In genomic region chr2:99728166-99728565, GRCh38 we compare ENCODE assay signal across 23 cellular contexts.
DNase-seq lines count a peak whose midpoint lies in the region; ATAC-seq, FAIRE-seq and TF ChIP-seq lines count a peak whose summit lies in the region.
"Had no signal": no experiment of that assay in that cellular context is flagged by ENCODE, and none has a peak within 500 bp of the region (broad histone marks: within the 10 kb centered on the region; RNA-seq: fewer than 3 reads in every experiment).

No MANE protein-coding gene starts in this region.

- no peaks in the 10 kb centered on the region for H3K79me2 ChIP-seq in GM12878 (ENCODE audit: control insufficient read depth, insufficient read depth, low read length)
- no peaks in the 10 kb centered on the region for H3K79me2 ChIP-seq in PC-3 (ENCODE audit: low read length)
- no peaks in the 10 kb centered on the region for H3K79me2 ChIP-seq in mammary epithelial cell (ENCODE audit: insufficient read depth, low read length)

- H3K9me3 Mint-ChIP-seq in naive B cell, result peaks cover 4 to 14% (median 8%) of the 10 kb centered on the region in 7 donors

- no peaks in the 10 kb centered on the region for H3K9me3 ChIP-seq in GM12878 (replicated peaks; ENCODE audit: control insufficient read depth, insufficient read depth, low read length)
- no peaks in the 10 kb centered on the region for H3K9me3 ChIP-seq in PC-3 (ENCODE audit: low read length)
- no peaks in the 10 kb centered on the region for H3K9me3 ChIP-seq in mammary epithelial cell (replicated peaks; ENCODE audit: insufficient read depth, low read length)
- H3K9me3 ChIP-seq: BE2C had no signal

- no peaks in the 10 kb centered on the region for H3K27me3 Mint-ChIP-seq in naive B cell

- peaks cover 9 to 33% of the 10 kb centered on the region in 2 donors for H3K36me3 Mint-ChIP-seq in naive B cell

- no peak overlapping the region for H3K27ac ChIP-seq in GM12878 (ENCODE audit: control insufficient read depth, insufficient read depth)
- no peak overlapping the region for H3K27ac ChIP-seq in PC-3 (ENCODE audit: low read length)
- no peak overlapping the region for H3K27ac ChIP-seq in mammary epithelial cell (ENCODE audit: insufficient read depth, low read depth, low read length)

- H3K27ac Mint-ChIP-seq in naive B cell, result peak overlapping the region in 4 of 6 donors; percentile 44 to 79 (median 62)

- TF ChIP-seq RAD21 in GM12878 (IDR thresholded peaks at IDR 0.05; ENCODE audit: insufficient read depth, low read depth, low read length), result no peak

- H3K36me3 ChIP-seq in GM12878 (ENCODE audit: control insufficient read depth in 2 of 2, insufficient read depth in 2 of 2, low read length in 1 of 2) (no peaks in the 10 kb centered on the region), PC-3 (ENCODE audit: low read depth, low read length) (no peaks in the 10 kb centered on the region), mammary epithelial cell (ENCODE audit: insufficient read depth, low read length) (no peaks in the 10 kb centered on the region)
- H3K36me3 ChIP-seq: BE2C had no signal

- intact Hi-C loops in GM12878 (cut with micrococcal nuclease; ENCODE audit: unreplicated experiment) (no loop called here), left cardiac atrium (cut with DNase I) (loop anchor here in 1 of 2 donors (10.0 kb wide), 2 partner anchors 163 to 517 kb away; no protein-coding TSS in a partner anchor), PC-3 (cut with micrococcal nuclease) (no loop called here), mammary epithelial cell (cut with micrococcal nuclease) (loop anchor here (10.0 kb wide), 1 partner anchor 537 kb away; no protein-coding TSS in a partner anchor)

- H3F3A ChIP-seq in PC-3 (ENCODE audit: low read length, unreplicated experiment), result no peaks in the 10 kb centered on the region

- POLR2A ChIA-PET in GM12878 (lab: Charles Lee) (no interaction called here), PC-3 (lab: Charles Lee; ENCODE audit: unreplicated experiment) (no interaction called here)

- H3K4me3 ChIP-seq in GM12878 (no peak overlapping the region), PC-3 (ENCODE audit: low read length) (no peak overlapping the region), mammary epithelial cell (replicated peaks in 1 of 3; ENCODE audit: insufficient read depth in 1 of 3, low read depth in 2 of 3, low read length in 3 of 3) (no peak overlapping the region)

- TF ChIP-seq CTCF in GM12878 (IDR thresholded peaks at IDR 0.05 in 2 of 3, conservative IDR thresholded peaks at IDR 0.05 in 1 of 3; ENCODE audit: control insufficient read depth in 2 of 3, extremely low read depth in 1 of 3, insufficient read depth in 1 of 3, low read depth in 3 of 3, low read length in 3 of 3), result no peak
- TF ChIP-seq CTCF in PC-3 (conservative IDR thresholded peaks at IDR 0.05; ENCODE audit: low read depth, low read length), result no peak
- no peak for TF ChIP-seq CTCF in mammary epithelial cell (conservative IDR thresholded peaks at IDR 0.05 in 1 of 2, IDR thresholded peaks at IDR 0.05 in 1 of 2; ENCODE audit: extremely low read depth in 1 of 2, insufficient read depth in 1 of 2, low read depth in 1 of 2, low read length in 2 of 2)

- no peak for TF ChIP-seq POLR2A in GM12878 (IDR thresholded peaks at IDR 0.05; ENCODE audit: low read depth, low read length)

- SMC1A ChIA-PET in GM12878 (lab: Charles Lee; ENCODE audit: uncharacterized antibody, unreplicated experiment), result interaction anchor here (1.2 kb wide), 1 partner anchor 21 kb away, joined by 3 read pairs; no protein-coding TSS in a partner anchor

- 60% methylated on average over 4 of the region's 4 CpGs for WGBS in GM12878 (ENCODE audit: insufficient coverage, insufficient replicate concordance, low lambda C conversion rate, missing lambda C conversion rate)
- WGBS in mammary epithelial cell (ENCODE audit: low coverage, missing lambda C conversion rate), result 85% methylated on average over 3 of the region's 4 CpGs

- H3K27me3 ChIP-seq in GM12878 (replicated peaks in 1 of 2; ENCODE audit: control insufficient read depth in 2 of 2, insufficient read depth in 2 of 2, low read length in 1 of 2) (no peaks in the 10 kb centered on the region), PC-3 (ENCODE audit: low read length) (no peaks in the 10 kb centered on the region), mammary epithelial cell (ENCODE audit: insufficient read depth, low read length) (no peaks in the 10 kb centered on the region)
- H3K27me3 ChIP-seq: BE2C had no signal

- in situ Hi-C loops in GM12878 (cut with MboI), result no loop called here
- in situ Hi-C loops in mammary epithelial cell (cut with MboI; ENCODE audit: low sequenced_read_pairs in 2 of 2), result no loop called here

- DNase-seq in NCI-H82 (lab: John Stamatoyannopoulos, UW) (peak; percentile 7), NCI-H82 treated with DMSO at 0.1 percent for 48 hours (lab: John Stamatoyannopoulos, UW; ENCODE audit: unreplicated experiment) (no peak), GM12878 (ENCODE audit: low read depth, low spot score) (no peak), left cardiac atrium (no peak), naive B cell (no peak), T-helper 2 cell (no peak), PC-3 (no peak), mammary epithelial cell (no peak)
- DNase-seq: BE2C, Calu3, DMS153, DND-41, HCEC 1CT, KBM-7, MV-4-11, NCI-H1105 treated with DMSO at 0.1 percent for 48 hours, NCI-H146, NCI-H2029 treated with DMSO at 0.1 percent for 48 hours, NCI-H2227 treated with DMSO at 0.1 percent for 48 hours, NCI-H69 had no signal

- no peak for TF ChIP-seq EP300 in GM12878 (IDR thresholded peaks at IDR 0.05; ENCODE audit: borderline replicate concordance in 1 of 2, control insufficient read depth in 1 of 2, low read depth in 2 of 2, low read length in 2 of 2)

- no peaks in the 10 kb centered on the region for H3K9me2 ChIP-seq in PC-3 (replicated peaks; ENCODE audit: low read length)

- ATAC-seq in GM12878 (no peak), left cardiac atrium (peak; percentile 40 to 41), naive B cell (ENCODE audit: low read depth in 2 of 2) (no peak), PC-3 (no peak)

- peaks cover 0 to 4% (median 0%) of the 10 kb centered on the region in 3 donors for H3K4me1 Mint-ChIP-seq in naive B cell

- RAD21 ChIA-PET in GM12878 (lab: Charles Lee; ENCODE audit: unreplicated experiment), result no interaction called here

- H3K4me3 Mint-ChIP-seq in naive B cell, result no peak overlapping the region

- no peak overlapping the region for H3K4me2 ChIP-seq in GM12878 (ENCODE audit: control insufficient read depth, insufficient read depth)
- no peak overlapping the region for H3K4me2 ChIP-seq in PC-3 (ENCODE audit: low read length)
- H3K4me2 ChIP-seq in mammary epithelial cell (ENCODE audit: insufficient read depth, low read depth, low read length), result no peak overlapping the region

- H4K20me1 ChIP-seq in GM12878 (ENCODE audit: control insufficient read depth, insufficient read depth) (no peaks in the 10 kb centered on the region), PC-3 (ENCODE audit: low read length) (no peaks in the 10 kb centered on the region), mammary epithelial cell (ENCODE audit: insufficient read depth, low read length) (no peaks in the 10 kb centered on the region)

- CTCF ChIA-PET in GM12878 (lab: Yijun Ruan, JAX), result no interaction called here
- CTCF ChIA-PET in PC-3 (lab: Charles Lee), result no interaction called here
- CTCF ChIA-PET in mammary epithelial cell (lab: Charles Lee; ENCODE audit: low non-redundant PET), result no interaction called here

- dilution Hi-C loops in mammary epithelial cell (cut with HindIII; ENCODE audit: low sequenced_read_pairs), result no loop called here

- BruUV-seq in GM12878 (replicated peaks; lab: Mats Ljungman, UMichigan), result no TSS peak
- no TSS peak for BruUV-seq in PC-3 (replicated peaks; lab: Mats Ljungman, UMichigan)
- no TSS peak for BruUV-seq in mammary epithelial cell (replicated peaks; lab: Mats Ljungman, UMichigan)

- H3K9ac ChIP-seq in GM12878 (ENCODE audit: control insufficient read depth, insufficient read depth, low read length) (no peak overlapping the region), PC-3 (ENCODE audit: low read length) (no peak overlapping the region), mammary epithelial cell (ENCODE audit: insufficient read depth, low read length) (no peak overlapping the region)

- H3K4me1 ChIP-seq in GM12878 (ENCODE audit: control insufficient read depth, insufficient read depth, low read length) (no peaks in the 10 kb centered on the region), PC-3 (ENCODE audit: insufficient read depth, low read length) (no peaks in the 10 kb centered on the region), mammary epithelial cell (ENCODE audit: insufficient read depth, low read length) (no peaks in the 10 kb centered on the region)
- H3K4me1 ChIP-seq: BE2C had no signal

- FAIRE-seq in GM12878 (lab: Jason Lieb, UNC), result peak; percentile 7
- FAIRE-seq: GM19239, H1, HTR-8/SVneo had no signal

- H2AFZ ChIP-seq in GM12878 (ENCODE audit: control insufficient read depth, low read depth, low read length), result no peak overlapping the region
- H2AFZ ChIP-seq in PC-3 (ENCODE audit: low read length), result no peak overlapping the region
- H2AFZ ChIP-seq in mammary epithelial cell (ENCODE audit: low read depth, low read length), result no peak overlapping the region

TF ChIP-seq in GM12878, 131 proteins besides CTCF, POLR2A, EP300 and RAD21 (continues in another document):
- no peak for TF ChIP-seq ZBTB33 (IDR thresholded peaks at IDR 0.05)
- no peak for TF ChIP-seq POU2F2 (IDR thresholded peaks at IDR 0.05; ENCODE audit: borderline replicate concordance, low read depth, low read length)
- TF ChIP-seq NRF1 (conservative IDR thresholded peaks at IDR 0.05; ENCODE audit: low read depth, low read length), result no peak

Comparison
In these comparisons a context has a peak if more than half of its experiments do, and no peak if none do; other contexts are left out.
1. ATAC-seq: peak in left cardiac atrium (2 of 2); none in GM12878 (single experiment), naive B cell (0 of 2) and PC-3 (single experiment).